ENCODE assay signal across 8 cellular contexts in genomic region chr16:30657866-30658730, GRCh38. TPM values are rescaled to one million over a fixed set of nuclear protein-coding genes. Genes with fewer than 3 reads are reported as not detected.
DNase-seq lines count a peak whose midpoint lies in the region; ATAC-seq, FAIRE-seq and TF ChIP-seq lines count a peak whose summit lies in the region.

Gene FBRS, plus strand, starts transcription at chr16:30658431. Its CDS starts 1,088 bp downstream, at chr16:30659519.

- peaks cover 17% of the 10 kb centered on the region for H3K27me3 Mint-ChIP-seq in brain

- TF ChIP-seq POLR2A in gastrocnemius medialis (IDR thresholded peaks at IDR 0.05), result peak; percentile 83 to 88

- H3K36me3 ChIP-seq in gastrocnemius medialis, result peaks cover 3 to 53% of the 10 kb centered on the region in 2 donors

- H3K4me1 Mint-ChIP-seq in brain, result peaks cover 55% of the 10 kb centered on the region

- FAIRE-seq in TTC549 (lab: Jason Lieb, UNC), result peak; percentile 96

- TF ChIP-seq CTCF in 22Rv1 (IDR thresholded peaks at IDR 0.05), result peak; percentile 94
- peak; percentile 61 to 77 for TF ChIP-seq CTCF in brain (conservative IDR thresholded peaks at IDR 0.05)
- TF ChIP-seq CTCF in gastrocnemius medialis (IDR thresholded peaks at IDR 0.05 in 4 of 5, conservative IDR thresholded peaks at IDR 0.05 in 1 of 5), result peak; percentile 64 to 90 (median 83)

- ATAC-seq in GM18517 (IDR thresholded peaks at IDR 0.05; ENCODE audit: unreplicated experiment) (peak; percentile 81), HG03060 (IDR thresholded peaks at IDR 0.05; ENCODE audit: low read depth, unreplicated experiment) (peak; percentile 68), gastrocnemius medialis (peak; percentile 83 to 88)

- intact Hi-C loops in gastrocnemius medialis (cut with DNase I; ENCODE audit: low total_unique reads), result loop anchor here (1.0 to 2.0 kb wide), 5 partner anchors 8 to 415 kb away; partner anchors contain the start of gene PRR14

- no peaks in the 10 kb centered on the region for H3K9me3 ChIP-seq in gastrocnemius medialis

- peaks cover 52% of the 10 kb centered on the region for H3K36me3 Mint-ChIP-seq in brain

- in situ Hi-C loops in gastrocnemius medialis (cut with MboI; ENCODE audit: low sequenced_read_pairs in 4 of 4), result no loop called here

- H3K9me3 Mint-ChIP-seq in brain, result peaks cover 0 to 3% (median 0%) of the 10 kb centered on the region in 5 experiments

- H3K4me3 ChIP-seq in gastrocnemius medialis, result peak within 1 kb of the TSS; percentile 61 to 89 (median 79)

- peak within 1 kb of the TSS; percentile 100 for H3K27ac Mint-ChIP-seq in brain

- peaks cover 32 to 33% of the 10 kb centered on the region in 2 donors for H3K4me1 ChIP-seq in gastrocnemius medialis

- peak within 1 kb of the TSS; percentile 98 for H3K27ac ChIP-seq in 22Rv1
- peak within 1 kb of the TSS; percentile 93 to 99 (median 96) for H3K27ac ChIP-seq in gastrocnemius medialis

- no peaks in the 10 kb centered on the region for H3K27me3 ChIP-seq in gastrocnemius medialis

- peak within 1 kb of the TSS; percentile 93 to 99 (median 95) for H3K4me3 Mint-ChIP-seq in brain

- DNase-seq in NCI-H2107 (lab: John Stamatoyannopoulos, UW) (peak; percentile 99), iPS DF 4.7 (ENCODE audit: extremely low read depth, low spot score) (peak; percentile 99), gastrocnemius medialis (peak; percentile 100)

RNA-seq across cellular contexts. Expression of gene FBRS, which starts in this region (rescaled TPM):
- polyA plus RNA-seq in brain (ENCODE audit: insufficient read depth, low read depth, low replicate concordance), result 72.1 TPM
- total RNA-seq in gastrocnemius medialis, result 10 to 100 TPM; 22.0 to 34.8 (median 28.0) TPM

Comparison
In these comparisons a context has a peak if more than half of its experiments do, and no peak if none do; other contexts are left out.
1. Peak in every context shown above with its lines: DNase-seq, ATAC-seq, H3K4me3 ChIP-seq and H3K27ac ChIP-seq.